In genomic region chr9:127451681-127452480, GRCh38 we compare ENCODE assay signal across 8 cellular contexts. TPM values are rescaled to one million over a fixed set of nuclear protein-coding genes. Genes with fewer than 3 reads are reported as not detected.
DNase-seq lines count a peak whose midpoint lies in the region; ATAC-seq and TF ChIP-seq lines count a peak whose summit lies in the region.

No MANE protein-coding gene starts in this region.

- H3K4me3 Mint-ChIP-seq in activated naive CD4-positive, alpha-beta T cell treated with anti-CD3 and anti-CD28 coated beads for 36 hours: peak overlapping the region; percentile 89

- no peak for TF ChIP-seq CTCF in AG04450 (IDR thresholded peaks at IDR 0.05; ENCODE audit: low read depth, low read length)
- TF ChIP-seq CTCF in foreskin keratinocyte (conservative IDR thresholded peaks at IDR 0.05): no peak
- no peak for TF ChIP-seq CTCF in neural cell (IDR thresholded peaks at IDR 0.05; ENCODE audit: poor library complexity, severe bottlenecking)

- peak overlapping the region; percentile 70 for H2AFZ ChIP-seq in neural cell (ENCODE audit: low read depth, low read length)

- H3K27ac Mint-ChIP-seq in activated naive CD4-positive, alpha-beta T cell treated with anti-CD3 and anti-CD28 coated beads for 36 hours: peak overlapping the region; percentile 95

- H3K27ac ChIP-seq in AG04450 (ENCODE audit: low read depth, low read length) (peak overlapping the region; percentile 70), foreskin keratinocyte (peak overlapping the region; percentile 91), neural cell (ENCODE audit: low read length) (peak overlapping the region; percentile 69)

- no peaks in the 10 kb centered on the region for H3K9me2 ChIP-seq in neural cell (ENCODE audit: insufficient read depth, low read length)

- H3K4me2 ChIP-seq in neural cell (ENCODE audit: low read length): peak overlapping the region; percentile 87

- CTCF ChIA-PET in AG04450 (lab: Charles Lee): no interaction called here
- CTCF ChIA-PET in activated naive CD4-positive, alpha-beta T cell treated with anti-CD3 and anti-CD28 coated beads for 36 hours (lab: Charles Lee): interaction anchor here (0.6 to 1.3 kb wide), 4 partner anchors 28 to 798 kb away, joined by 3 to 4 read pairs (median 3); partner anchors contain the start of gene ZNF79

- no peak for TF ChIP-seq EP300 in neural cell (conservative IDR thresholded peaks at IDR 0.05; ENCODE audit: poor library complexity, severe bottlenecking)

- intact Hi-C loops in activated naive CD4-positive, alpha-beta T cell treated with anti-CD3 and anti-CD28 coated beads for 36 hours (cut with micrococcal nuclease): loop anchor here (1.0 to 10.0 kb wide), 6 partner anchors 28 to 677 kb away; partner anchors contain the start of gene ZNF79

- H3K27me3 ChIP-seq in AG04450 (ENCODE audit: control insufficient read depth, insufficient read depth, low read length) (no peaks in the 10 kb centered on the region), foreskin keratinocyte (no peaks in the 10 kb centered on the region), neural cell (ENCODE audit: insufficient read depth, low read depth, low read length) (no peaks in the 10 kb centered on the region)

- H3K4me3 ChIP-seq in AG04450 (ENCODE audit: low read depth, low read length): peak overlapping the region; percentile 96
- H3K4me3 ChIP-seq in neural cell (ENCODE audit: low read length): peak overlapping the region; percentile 86

- POLR2A ChIA-PET in AG04450 (lab: Yijun Ruan, JAX): interaction anchor here (0.6 to 2.0 kb wide), 24 partner anchors 8 to 430 kb away, joined by 3 to 16 read pairs (median 4); partner anchors contain the start of genes SLC2A8, STXBP1 and ZNF79

- H3K27me3 Mint-ChIP-seq in activated naive CD4-positive, alpha-beta T cell treated with anti-CD3 and anti-CD28 coated beads for 36 hours (ENCODE audit: low read depth): no peaks in the 10 kb centered on the region

- H3K4me1 ChIP-seq in foreskin keratinocyte: no peaks in the 10 kb centered on the region

- no peak for TF ChIP-seq RAD21 in neural cell (conservative IDR thresholded peaks at IDR 0.05)

- no peaks in the 10 kb centered on the region for H4K20me1 ChIP-seq in neural cell (ENCODE audit: insufficient read depth)

- peaks cover 44% of the 10 kb centered on the region for H3K36me3 Mint-ChIP-seq in activated naive CD4-positive, alpha-beta T cell treated with anti-CD3 and anti-CD28 coated beads for 36 hours (ENCODE audit: low read depth)

- H3F3A ChIP-seq in neural cell (ENCODE audit: insufficient read depth, low read length, poor library complexity, severe bottlenecking): no peaks in the 10 kb centered on the region

- no peaks in the 10 kb centered on the region for H3K9me3 Mint-ChIP-seq in activated naive CD4-positive, alpha-beta T cell treated with anti-CD3 and anti-CD28 coated beads for 36 hours

- ATAC-seq in GM18867 (IDR thresholded peaks at IDR 0.05; ENCODE audit: unreplicated experiment): peak; percentile 14
- peak; percentile 25 for ATAC-seq in HG03378 (IDR thresholded peaks at IDR 0.05; ENCODE audit: unreplicated experiment)
- ATAC-seq in foreskin keratinocyte: peak; percentile 41

- H3K9ac ChIP-seq in neural cell (ENCODE audit: low read length): peak overlapping the region; percentile 77

- DNase-seq in AG04450 (ENCODE audit: low read depth, low spot score) (no peak), RPMI7951 (ENCODE audit: low read depth) (peak; percentile 54), foreskin keratinocyte (peak in 1 of 2 donors; percentile 22), ureter (ENCODE audit: low spot score) (peak; percentile 77)
- peak; percentile 57 for DNase-seq in activated naive CD4-positive, alpha-beta T cell treated with anti-CD3 and anti-CD28 coated beads for 36 hours

- no peaks in the 10 kb centered on the region for H3K36me3 ChIP-seq in neural cell (ENCODE audit: insufficient read depth, low read length)

- H3K9me3 ChIP-seq in AG04450 (ENCODE audit: control insufficient read depth, insufficient read depth, low read length) (peaks cover 9% of the 10 kb centered on the region), neural cell (ENCODE audit: low read length) (no peaks in the 10 kb centered on the region)

- peaks cover 34% of the 10 kb centered on the region for H3K4me1 Mint-ChIP-seq in activated naive CD4-positive, alpha-beta T cell treated with anti-CD3 and anti-CD28 coated beads for 36 hours (ENCODE audit: low read depth)

- peaks cover 8% of the 10 kb centered on the region for H3K79me2 ChIP-seq in neural cell (replicated peaks; ENCODE audit: insufficient read depth, low read length)

TF ChIP-seq in neural cell, 6 proteins besides CTCF, POLR2A, EP300 and RAD21:
- TF ChIP-seq SMC3 (conservative IDR thresholded peaks at IDR 0.05; ENCODE audit: poor library complexity) (no peak), POLR2AphosphoS5 (IDR thresholded peaks at IDR 0.05) (no peak), TAF1 (IDR thresholded peaks at IDR 0.05; ENCODE audit: low read depth) (no peak), EZH2 (IDR thresholded peaks at IDR 0.05; ENCODE audit: borderline replicate concordance, insufficient read depth, low read length, poor library complexity, severe bottlenecking) (no peak), REST (IDR thresholded peaks at IDR 0.05; ENCODE audit: borderline replicate concordance) (no peak), MXI1 (conservative IDR thresholded peaks at IDR 0.05; ENCODE audit: poor library complexity, severe bottlenecking) (no peak)

RNA-seq across cellular contexts. Expression of gene LRSAM1, which starts 0.6 kb away (rescaled TPM):
- polyA plus RNA-seq in AG04450 (2011; rRNA removed) (3.4 and 4.8 TPM in 2 replicates), foreskin keratinocyte (10.5 and 11.1 TPM in 2 replicates), neural cell (21.6 and 27.1 TPM in 2 replicates)
- 4.9 and 5.7 TPM in 2 replicates for polyA minus RNA-seq in AG04450 (2011; rRNA and poly(A)+ RNA removed)
- 6.1 and 7.1 TPM in 2 replicates for total RNA-seq in RPMI7951 (2014; rRNA removed; shearing (Covaris generic))
- total RNA-seq in activated naive CD4-positive, alpha-beta T cell treated with anti-CD3 and anti-CD28 coated beads for 36 hours: 1 to 10 TPM; 8.8 to 9.9 TPM
- total RNA-seq in foreskin keratinocyte (9.8 and 11.0 TPM in 2 replicates), ureter (30.4 TPM)
- polyA minus RNA-seq in neural cell: 24.4 and 26.3 TPM in 2 replicates

RNA-seq across cellular contexts. Expression of gene RPL12, which starts 0.7 kb away (rescaled TPM):
- polyA plus RNA-seq in AG04450 (2011; rRNA removed) (2,379 and 2,541 TPM in 2 replicates), foreskin keratinocyte (3,069 and 3,317 TPM in 2 replicates), neural cell (839 and 862 TPM in 2 replicates)
- 720 and 1,006 TPM in 2 replicates for polyA minus RNA-seq in AG04450 (2011; rRNA and poly(A)+ RNA removed)
- 1,607 and 1,832 TPM in 2 replicates for total RNA-seq in RPMI7951 (2014; rRNA removed; shearing (Covaris generic))
- 1,000 to 10,000 TPM; 3,038 to 3,119 TPM for total RNA-seq in activated naive CD4-positive, alpha-beta T cell treated with anti-CD3 and anti-CD28 coated beads for 36 hours
- total RNA-seq in foreskin keratinocyte (2,227 and 2,321 TPM in 2 replicates), ureter (1,953 TPM)
- 261 and 348 TPM in 2 replicates for polyA minus RNA-seq in neural cell

RNA-seq across cellular contexts. Expression of gene ZNF79, which starts 27.7 kb away (rescaled TPM):
- 5.2 and 5.6 TPM in 2 replicates for polyA plus RNA-seq in AG04450 (2011; rRNA removed)
- 19.7 and 21.1 TPM in 2 replicates for polyA minus RNA-seq in AG04450 (2011; rRNA and poly(A)+ RNA removed)
- 4.4 and 4.6 TPM in 2 replicates for total RNA-seq in RPMI7951 (2014; rRNA removed; shearing (Covaris generic))
- total RNA-seq in activated naive CD4-positive, alpha-beta T cell treated with anti-CD3 and anti-CD28 coated beads for 36 hours: 1 to 10 TPM; 7.9 to 8.1 TPM
- total RNA-seq in foreskin keratinocyte: 8.5 and 9.8 TPM in 2 replicates
- 3.0 and 4.7 TPM in 2 replicates for polyA plus RNA-seq in foreskin keratinocyte
- 2.9 and 3.3 TPM in 2 replicates for polyA plus RNA-seq in neural cell
- 26.4 and 27.0 TPM in 2 replicates for polyA minus RNA-seq in neural cell
- 13.2 TPM for total RNA-seq in ureter

RNA-seq across cellular contexts. Expression of gene SLC2A8, which starts 54.9 kb away (rescaled TPM):
- polyA plus RNA-seq in AG04450 (2011; rRNA removed) (5.4 and 6.3 TPM in 2 replicates), foreskin keratinocyte (14.4 and 18.1 TPM in 2 replicates), neural cell (10.2 and 24.0 TPM in 2 replicates)
- polyA minus RNA-seq in AG04450 (2011; rRNA and poly(A)+ RNA removed): 4.6 and 5.7 TPM in 2 replicates
- 23.8 and 25.9 TPM in 2 replicates for total RNA-seq in RPMI7951 (2014; rRNA removed; shearing (Covaris generic))
- 1 to 10 TPM; 3.4 TPM for total RNA-seq in activated naive CD4-positive, alpha-beta T cell treated with anti-CD3 and anti-CD28 coated beads for 36 hours
- total RNA-seq in foreskin keratinocyte (13.2 and 14.3 TPM in 2 replicates), ureter (38.4 TPM)
- polyA minus RNA-seq in neural cell: 10.5 and 11.7 TPM in 2 replicates
